In genomic region chr20:62064788-62065668, GRCh38 we compare ENCODE assay signal across 8 cellular contexts. TPM values are rescaled to one million over a fixed set of nuclear protein-coding genes. Genes with fewer than 3 reads are reported as not detected.
DNase-seq lines count a peak whose midpoint lies in the region; ATAC-seq and TF ChIP-seq lines count a peak whose summit lies in the region.

No MANE protein-coding gene starts in this region.

- H3K27ac ChIP-seq in cardiac muscle cell (peak overlapping the region; percentile 81), OCI-LY7 (ENCODE audit: low read depth, low read length, poor library complexity, severe bottlenecking) (no peak overlapping the region), neuronal stem cell (replicated peaks; ENCODE audit: low read length) (peak overlapping the region; percentile 67)

- H4K91ac ChIP-seq in neuronal stem cell (ENCODE audit: low read depth, low read length, poor library complexity): no peak overlapping the region

- no peak for TF ChIP-seq CTCF in cardiac muscle cell (IDR thresholded peaks at IDR 0.05; ENCODE audit: low read depth, low read length)
- no peak for TF ChIP-seq CTCF in OCI-LY7 (conservative IDR thresholded peaks at IDR 0.05; ENCODE audit: low read length)
- TF ChIP-seq CTCF in epithelial cell of esophagus (IDR thresholded peaks at IDR 0.05; ENCODE audit: insufficient read depth, low read depth, low read length, missing control alignments): no peak

- H3K14ac ChIP-seq in neuronal stem cell (ENCODE audit: low read length): peak overlapping the region; percentile 38

- whole genome bisulfite sequencing in neuronal stem cell (ENCODE audit: extremely low coverage in 2 of 2, insufficient read length in 2 of 2, insufficient replicate concordance in 1 of 2), 2 donors: no CpG with 5 or more reads among the region's 162 CpGs

- no peaks in the 10 kb centered on the region for H3K9me2 ChIP-seq in OCI-LY7 (ENCODE audit: insufficient read depth, low read length)

- H3K36me3 ChIP-seq in cardiac muscle cell: no peaks in the 10 kb centered on the region
- H3K36me3 ChIP-seq in OCI-LY7 (ENCODE audit: insufficient read depth, low read length): peaks cover 42% of the 10 kb centered on the region
- peaks cover 0 to 40% of the 10 kb centered on the region in 2 donors for H3K36me3 ChIP-seq in neuronal stem cell (replicated peaks in 1 of 2; ENCODE audit: control insufficient read depth in 2 of 2, insufficient read depth in 2 of 2, low read length in 2 of 2)

- no peak for ATAC-seq in Right ventricle myocardium superior (ENCODE audit: poor library complexity)
- ATAC-seq in HG02623 (IDR thresholded peaks at IDR 0.05; ENCODE audit: unreplicated experiment): peak; percentile 28

- no peak overlapping the region for H4K8ac ChIP-seq in neuronal stem cell (ENCODE audit: low read depth, low read length)

- H2AK5ac ChIP-seq in neuronal stem cell (ENCODE audit: low read depth, low read length): no peak overlapping the region

- CTCF ChIA-PET in OCI-LY7 (lab: Charles Lee; ENCODE audit: unreplicated experiment): interaction anchor here (0.6 kb wide), 1 partner anchor 58 kb away, joined by 4 read pairs; no protein-coding TSS in a partner anchor

- H2BK5ac ChIP-seq in neuronal stem cell (ENCODE audit: low read length): no peak overlapping the region

- no peaks in the 10 kb centered on the region for H3K9me3 ChIP-seq in cardiac muscle cell (ENCODE audit: low read depth)
- H3K9me3 ChIP-seq in OCI-LY7 (ENCODE audit: low read length): no peaks in the 10 kb centered on the region
- peaks cover 2 to 5% of the 10 kb centered on the region in 2 donors for H3K9me3 ChIP-seq in neuronal stem cell (replicated peaks in 1 of 2; ENCODE audit: control insufficient read depth in 2 of 2, insufficient read depth in 1 of 2, low read depth in 1 of 2, low read length in 2 of 2)

- intact Hi-C loops in Right ventricle myocardium superior (cut with DNase I) (loop anchor here (5.0 kb wide), 2 partner anchors 57 to 67 kb away; partner anchors contain the start of gene LSM14B), OCI-LY7 (cut with micrococcal nuclease; ENCODE audit: unreplicated experiment) (loop anchor here (5.0 to 10.0 kb wide), 3 partner anchors 63 to 340 kb away; partner anchors contain the start of genes CABLES2, PSMA7 and SS18L1)

- H2BK12ac ChIP-seq in neuronal stem cell (ENCODE audit: low read length): no peak overlapping the region

- POLR2A ChIA-PET in OCI-LY7 (lab: Charles Lee): no interaction called here

- no peak overlapping the region; the same call in 1 of the 2 replicates for H3K4me2 ChIP-seq in OCI-LY7 (ENCODE audit: low read length)
- peak overlapping the region; percentile 83 for H3K4me2 ChIP-seq in neuronal stem cell (ENCODE audit: insufficient read depth, low read length, poor library complexity, severe bottlenecking)

- peaks cover 41% of the 10 kb centered on the region for H3K79me2 ChIP-seq in OCI-LY7 (ENCODE audit: insufficient read depth, low read depth, low read length)

- no peak overlapping the region for H2BK120ac ChIP-seq in neuronal stem cell (ENCODE audit: low read depth, low read length)

- no TSS peak for BruUV-seq in OCI-LY7 (replicated peaks; lab: Mats Ljungman, UMichigan)

- H3K4me1 ChIP-seq in cardiac muscle cell (ENCODE audit: low read depth): peaks cover 39% of the 10 kb centered on the region
- peaks cover 53% of the 10 kb centered on the region for H3K4me1 ChIP-seq in OCI-LY7 (ENCODE audit: insufficient read depth, low read length, poor library complexity, severe bottlenecking)
- peaks cover 15 to 19% of the 10 kb centered on the region in 2 donors for H3K4me1 ChIP-seq in neuronal stem cell (ENCODE audit: control insufficient read depth in 2 of 2, insufficient read depth in 1 of 2, low read depth in 1 of 2, low read length in 2 of 2)

- peaks cover 6% of the 10 kb centered on the region; the same call in 1 of the 2 replicates for H4K20me1 ChIP-seq in OCI-LY7 (ENCODE audit: insufficient read depth, low read length)

- H3K18ac ChIP-seq in neuronal stem cell (ENCODE audit: low read length): peak overlapping the region; percentile 97

- peak overlapping the region; percentile 97 for H3K9ac ChIP-seq in neuronal stem cell (ENCODE audit: low read depth, low read length, poor library complexity)

- H3K79me1 ChIP-seq in neuronal stem cell (ENCODE audit: low read depth, low read length): peaks cover 25% of the 10 kb centered on the region

- H2BK15ac ChIP-seq in neuronal stem cell (ENCODE audit: low read length): peak overlapping the region; percentile 89

- H3K4me3 ChIP-seq in cardiac muscle cell: peak overlapping the region; percentile 86
- H3K4me3 ChIP-seq in OCI-LY7 (ENCODE audit: low read depth, low read length, poor library complexity, severe bottlenecking): peak overlapping the region; percentile 75
- peak overlapping the region; percentile 46 for H3K4me3 ChIP-seq in epithelial cell of esophagus (ENCODE audit: low read length)
- peak overlapping the region; percentile 58 to 97 for H3K4me3 ChIP-seq in neuronal stem cell (ENCODE audit: low read length in 2 of 2)

- DNase-seq in cardiac muscle cell (ENCODE audit: low read depth in 1 of 2, low spot score in 1 of 2): peak in 1 of 2 donors; percentile 68
- no peak for DNase-seq in Right ventricle myocardium superior
- peak; percentile 42 for DNase-seq in OCI-LY7 (ENCODE audit: low spot score)
- DNase-seq in epithelial cell of esophagus (ENCODE audit: low read depth): peak; percentile 24
- DNase-seq in neuronal stem cell (ENCODE audit: low spot score): no peak
- DNase-seq in occipital lobe (lab: John Stamatoyannopoulos, UW): no peak
- DNase-seq in RKO (ENCODE audit: low spot score): no peak

- H3K27me3 ChIP-seq in cardiac muscle cell (no peaks in the 10 kb centered on the region), neuronal stem cell (ENCODE audit: control insufficient read depth in 3 of 3, insufficient read depth in 3 of 3, low read depth in 1 of 3, low read length in 3 of 3) (no peaks in the 10 kb centered on the region)

- H3K4ac ChIP-seq in neuronal stem cell (ENCODE audit: low read length): no peak overlapping the region

- peak overlapping the region; percentile 96 for H3K23ac ChIP-seq in neuronal stem cell (ENCODE audit: low read depth, low read length, poor library complexity)

- no peak overlapping the region for H2AFZ ChIP-seq in OCI-LY7 (ENCODE audit: low read length)
- peak overlapping the region; percentile 74 for H2AFZ ChIP-seq in neuronal stem cell (ENCODE audit: low read length)

RNA-seq across cellular contexts. Expression of gene TAF4, which starts 0.7 kb away (rescaled TPM):
- total RNA-seq in cardiac muscle cell (8.8 and 21.1 TPM in 2 replicates), Right ventricle myocardium superior (11.6 TPM), OCI-LY7 (2022) (28.4 and 38.9 TPM in 2 replicates), occipital lobe (8.6 TPM)
- polyA plus RNA-seq in cardiac muscle cell: 1.5 and 3.7 TPM in 2 replicates
- total RNA-seq in OCI-LY7 (2014; rRNA removed; shearing (Covaris generic)): 6.7 and 11.2 TPM in 2 replicates
- 13.5 TPM for polyA plus RNA-seq in neuronal stem cell (2013, experiment 1 of 2)
- polyA plus RNA-seq in neuronal stem cell (2013, experiment 2 of 2): 15.0 TPM

RNA-seq across cellular contexts. Expression of gene LSM14B, which starts 57.2 kb away (rescaled TPM):
- total RNA-seq in cardiac muscle cell: 63.3 and 71.8 TPM in 2 replicates
- 6.5 and 7.5 TPM in 2 replicates for polyA plus RNA-seq in cardiac muscle cell
- total RNA-seq in Right ventricle myocardium superior: 51.7 TPM
- total RNA-seq in OCI-LY7 (2014; rRNA removed; shearing (Covaris generic)): 44.7 and 54.2 TPM in 2 replicates
- total RNA-seq in OCI-LY7 (2022): 53.7 and 54.4 TPM in 2 replicates
- polyA plus RNA-seq in neuronal stem cell (2013, experiment 1 of 2): 74.7 TPM
- polyA plus RNA-seq in neuronal stem cell (2013, experiment 2 of 2): 78.8 TPM
- 92.6 TPM for total RNA-seq in occipital lobe

Comparison
In these comparisons a context has a peak if more than half of its experiments do, and no peak if none do; other contexts are left out.
1. DNase-seq: peak in OCI-LY7 (single experiment) and epithelial cell of esophagus (single experiment); none in Right ventricle myocardium superior (single experiment), neuronal stem cell (single experiment), occipital lobe (single experiment) and RKO (single experiment).
2. Peak in every context shown above with its lines, with median percentiles within 50 percentile points of each other: H3K4me3 ChIP-seq.